In the genomic region with DNA sequence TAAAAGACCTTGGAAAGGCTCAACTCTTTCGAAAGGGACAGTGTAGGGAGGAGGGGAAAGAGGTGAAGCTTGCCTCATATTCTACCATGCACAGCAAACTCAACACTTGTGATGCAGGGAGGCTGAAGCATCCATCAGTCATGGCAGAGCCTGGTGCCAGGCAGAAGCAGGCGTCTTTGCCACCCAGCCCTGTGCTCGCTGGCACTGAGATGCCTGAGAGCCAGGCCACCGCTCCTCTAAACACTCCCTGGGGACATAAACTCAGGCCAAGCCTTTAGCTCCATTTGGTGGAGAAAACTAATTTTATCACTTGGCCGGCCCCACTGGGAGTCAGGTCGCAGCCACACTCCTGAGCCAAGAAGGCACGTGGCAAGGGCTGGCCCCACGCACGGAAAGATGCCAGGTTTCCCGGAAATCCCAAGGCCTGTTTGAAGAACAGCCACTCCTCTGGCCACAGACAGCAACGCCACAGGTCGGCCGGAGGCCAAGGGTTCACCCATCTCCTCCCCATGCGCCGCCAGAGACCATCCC, we compare ENCODE assay signal across 15 cellular contexts. TPM values are rescaled to one million over a fixed set of nuclear protein-coding genes. Genes with fewer than 3 reads are reported as not detected.
DNase-seq lines count a peak whose midpoint lies in the region; ATAC-seq and TF ChIP-seq lines count a peak whose summit lies in the region.
"Had no signal": no experiment of that assay in that cellular context is flagged by ENCODE, and none has a peak within 500 bp of the region (broad histone marks: within the 10 kb centered on the region; RNA-seq: fewer than 3 reads in every experiment).

No MANE protein-coding gene starts in this region.

- H3K4me1 ChIP-seq in adrenal gland (replicated peaks in 1 of 2) (peaks cover 0 to 26% of the 10 kb centered on the region in 2 donors), heart left ventricle (peaks cover 0 to 27% (median 15%) of the 10 kb centered on the region in 12 donors), muscle layer of colon (ENCODE audit: insufficient read depth, low read length) (peaks cover 27% of the 10 kb centered on the region), thyroid gland (peaks cover 0 to 9% of the 10 kb centered on the region in 2 donors)

- H3K36me3 ChIP-seq in adrenal gland (replicated peaks in 1 of 2) (no peaks in the 10 kb centered on the region), heart left ventricle (no peaks in the 10 kb centered on the region), muscle layer of colon (ENCODE audit: insufficient read depth, low read length) (no peaks in the 10 kb centered on the region), thyroid gland (no peaks in the 10 kb centered on the region)
- H3K36me3 ChIP-seq: cardiac muscle cell had no signal

- no peak overlapping the region for H3K4me3 ChIP-seq in adrenal gland
- H3K4me3 ChIP-seq in heart left ventricle: no peak overlapping the region
- no peak overlapping the region for H3K4me3 ChIP-seq in muscle layer of colon (ENCODE audit: low read depth in 1 of 2, low read length in 2 of 2)
- no peak overlapping the region for H3K4me3 ChIP-seq in thyroid gland (replicated peaks in 1 of 3)
- H3K4me3 ChIP-seq: cardiac muscle cell had no signal

- no peaks in the 10 kb centered on the region for H3K27me3 ChIP-seq in adrenal gland
- no peaks in the 10 kb centered on the region for H3K27me3 ChIP-seq in heart left ventricle
- H3K27me3 ChIP-seq in muscle layer of colon (ENCODE audit: control insufficient read depth in 1 of 2, insufficient read depth in 2 of 2, low read length in 2 of 2): no peaks in the 10 kb centered on the region
- no peaks in the 10 kb centered on the region for H3K27me3 ChIP-seq in thyroid gland
- H3K27me3 ChIP-seq: cardiac muscle cell had no signal

- TF ChIP-seq CTCF in adrenal gland (IDR thresholded peaks at IDR 0.05): no peak
- TF ChIP-seq CTCF in heart left ventricle (IDR thresholded peaks at IDR 0.05): no peak
- no peak for TF ChIP-seq CTCF in thyroid gland (IDR thresholded peaks at IDR 0.05)

- H3K27me3 Mint-ChIP-seq in activated CD4-positive, alpha-beta memory T cell treated with anti-CD3 and anti-CD28 coated beads, Interleukin-2, amount 10 ng/mL, durations not matched to agents 7 days and 5 days: no peaks in the 10 kb centered on the region
- H3K27me3 Mint-ChIP-seq: activated naive CD8-positive, alpha-beta T cell treated with anti-CD3 and anti-CD28 coated beads for 36 hours; naive thymus-derived CD8-positive, alpha-beta T cell had no signal

- intact Hi-C loops in adrenal gland (cut with DNase I) (no loop called here), heart left ventricle (cut with DNase I) (loop anchor here in 2 of 10 donors (5.0 to 10.0 kb wide), 2 partner anchors 83 to 105 kb away; no protein-coding TSS in a partner anchor), thyroid gland (cut with DNase I) (loop anchor here (10.0 kb wide), 1 partner anchor 105 kb away; no protein-coding TSS in a partner anchor)

- peaks cover 7% of the 10 kb centered on the region for H3K4me1 Mint-ChIP-seq in activated CD4-positive, alpha-beta memory T cell treated with anti-CD3 and anti-CD28 coated beads, Interleukin-2, amount 10 ng/mL, durations not matched to agents 7 days and 5 days

- peaks cover 10% of the 10 kb centered on the region for H3K9me3 Mint-ChIP-seq in activated CD4-positive, alpha-beta memory T cell treated with anti-CD3 and anti-CD28 coated beads, Interleukin-2, amount 10 ng/mL, durations not matched to agents 7 days and 5 days
- H3K9me3 Mint-ChIP-seq in activated naive CD4-positive, alpha-beta T cell treated with anti-CD3 and anti-CD28 coated beads, Interleukin-2, amount 50 U/mL, for 72 hours: no peaks in the 10 kb centered on the region

- DNase-seq in adrenal gland (peak; percentile 35 to 91 (median 71)), heart left ventricle (peak in 3 of 5 donors; percentile 54 to 76 (median 62)), thyroid gland (peak; percentile 8 to 29), NCI-H1092 treated with DMSO at 0.1 percent for 48 hours (lab: John Stamatoyannopoulos, UW) (no peak), NCI-H1092 (lab: John Stamatoyannopoulos, UW) (no peak)
- DNase-seq in activated CD4-positive, alpha-beta memory T cell treated with anti-CD3 and anti-CD28 coated beads, Interleukin-2, amount 10 ng/mL, durations not matched to agents 7 days and 5 days: no peak
- no peak for DNase-seq in activated naive CD4-positive, alpha-beta T cell treated with anti-CD3 and anti-CD28 coated beads, Interleukin-2, amount 50 U/mL, for 72 hours (ENCODE audit: low spot score in 2 of 2)
- DNase-seq: activated CD4-positive, CD25-positive, alpha-beta regulatory T cell treated with anti-CD3 and anti-CD28 coated beads, Interleukin-2, amount 50 U/mL, for 72 hours; activated naive CD8-positive, alpha-beta T cell treated with anti-CD3 and anti-CD28 coated beads for 36 hours; GDM1; NCI-H1694 treated with DMSO at 0.1 percent for 48 hours; retina had no signal

- no peak overlapping the region for H3K9ac ChIP-seq in muscle layer of colon (ENCODE audit: low read length)

- H3K27ac ChIP-seq in adrenal gland: peak overlapping the region in 3 of 5 donors; percentile 7 to 86 (median 81)
- H3K27ac ChIP-seq in heart left ventricle: peak overlapping the region in 4 of 12 donors; percentile 3 to 89 (median 24)
- peak overlapping the region; percentile 74 for H3K27ac ChIP-seq in muscle layer of colon (ENCODE audit: low read depth, low read length)
- no peak overlapping the region for H3K27ac ChIP-seq in thyroid gland
- H3K27ac ChIP-seq: cardiac muscle cell had no signal

- no peak overlapping the region for H3K27ac Mint-ChIP-seq in activated CD4-positive, alpha-beta memory T cell treated with anti-CD3 and anti-CD28 coated beads, Interleukin-2, amount 10 ng/mL, durations not matched to agents 7 days and 5 days
- no peak overlapping the region for H3K27ac Mint-ChIP-seq in activated naive CD4-positive, alpha-beta T cell treated with anti-CD3 and anti-CD28 coated beads, Interleukin-2, amount 50 U/mL, for 72 hours
- H3K27ac Mint-ChIP-seq: activated naive CD8-positive, alpha-beta T cell treated with anti-CD3 and anti-CD28 coated beads for 36 hours had no signal

- ATAC-seq in heart left ventricle: peak; percentile 44 to 78 (median 59)
- ATAC-seq in activated naive CD4-positive, alpha-beta T cell treated with anti-CD3 and anti-CD28 coated beads, Interleukin-2, amount 50 U/mL, for 72 hours: no peak
- ATAC-seq: naive thymus-derived CD8-positive, alpha-beta T cell had no signal

- 60 to 76% (median 65%) methylated on average over 4 to 15 of the region's 15 CpGs for WGBS in adrenal gland, 4 donors
- WGBS in heart left ventricle, 4 donors: 48 to 57% (median 50%) methylated on average over 13 to 15 of the region's 15 CpGs
- WGBS in thyroid gland, 2 donors: 79 to 94% methylated on average over 8 to 15 of the region's 15 CpGs

- H3K4me3 Mint-ChIP-seq in activated CD4-positive, alpha-beta memory T cell treated with anti-CD3 and anti-CD28 coated beads, Interleukin-2, amount 10 ng/mL, durations not matched to agents 7 days and 5 days: no peak overlapping the region
- H3K4me3 Mint-ChIP-seq: activated naive CD8-positive, alpha-beta T cell treated with anti-CD3 and anti-CD28 coated beads for 36 hours; naive thymus-derived CD8-positive, alpha-beta T cell had no signal

- POLR2A ChIA-PET in activated CD4-positive, alpha-beta memory T cell treated with anti-CD3 and anti-CD28 coated beads, Interleukin-2, amount 10 ng/mL, durations not matched to agents 7 days and 5 days (lab: Charles Lee): no interaction called here

- H3K9me3 ChIP-seq in adrenal gland (replicated peaks in 1 of 3) (no peaks in the 10 kb centered on the region), heart left ventricle (peaks cover 0 to 5% (median 0%) of the 10 kb centered on the region in 12 donors), muscle layer of colon (ENCODE audit: low read length) (no peaks in the 10 kb centered on the region), thyroid gland (no peaks in the 10 kb centered on the region)

- H3K36me3 Mint-ChIP-seq in activated CD4-positive, alpha-beta memory T cell treated with anti-CD3 and anti-CD28 coated beads, Interleukin-2, amount 10 ng/mL, durations not matched to agents 7 days and 5 days (ENCODE audit: low read depth): peaks cover 13% of the 10 kb centered on the region
- peaks cover 12 to 22% of the 10 kb centered on the region in 2 donors for H3K36me3 Mint-ChIP-seq in activated naive CD4-positive, alpha-beta T cell treated with anti-CD3 and anti-CD28 coated beads, Interleukin-2, amount 50 U/mL, for 72 hours

- TF ChIP-seq POLR2A in adrenal gland (IDR thresholded peaks at IDR 0.05) (no peak), heart left ventricle (IDR thresholded peaks at IDR 0.05) (no peak), thyroid gland (IDR thresholded peaks at IDR 0.05) (no peak)

- CTCF ChIA-PET in activated CD4-positive, alpha-beta memory T cell treated with anti-CD3 and anti-CD28 coated beads, Interleukin-2, amount 10 ng/mL, durations not matched to agents 7 days and 5 days (lab: Charles Lee): no interaction called here

RNA-seq across cellular contexts. Expression of a gene that starts 30.7 kb away (rescaled TPM):
- total RNA-seq in adrenal gland: 10 to 100 TPM in 4 of 8 donors, 1 to 10 TPM in 4; 8.2 to 13.9 (median 9.8) TPM
- 1 to 10 TPM; 6.2 to 7.6 (median 7.4) TPM for polyA plus RNA-seq in adrenal gland
- 1 to 10 TPM; 2.1 to 8.6 (median 5.5) TPM for total RNA-seq in heart left ventricle
- polyA plus RNA-seq in heart left ventricle: 1 to 10 TPM; 1.9 to 4.8 TPM
- total RNA-seq in thyroid gland: 10 to 100 TPM in 3 of 4 donors, 1 to 10 TPM in 1; 9.8 to 14.6 (median 13.9) TPM
- 1 to 10 TPM; 5.0 to 5.6 TPM for total RNA-seq in activated CD4-positive, alpha-beta memory T cell treated with anti-CD3 and anti-CD28 coated beads, Interleukin-2, amount 10 ng/mL, durations not matched to agents 7 days and 5 days
- 1 to 10 TPM; 3.4 to 6.1 TPM for total RNA-seq in activated naive CD4-positive, alpha-beta T cell treated with anti-CD3 and anti-CD28 coated beads, Interleukin-2, amount 50 U/mL, for 72 hours

Comparison
In these comparisons a context has a peak if more than half of its experiments do, and no peak if none do; other contexts are left out.
1. DNase-seq: peak in adrenal gland (7 of 7), heart left ventricle (3 of 5) and thyroid gland (2 of 2); none in NCI-H1092 treated with DMSO at 0.1 percent for 48 hours (single experiment), activated CD4-positive, alpha-beta memory T cell treated with anti-CD3 and anti-CD28 coated beads, Interleukin-2, amount 10 ng/mL, durations not matched to agents 7 days and 5 days (single experiment), NCI-H1092 (single experiment) and activated naive CD4-positive, alpha-beta T cell treated with anti-CD3 and anti-CD28 coated beads, Interleukin-2, amount 50 U/mL, for 72 hours (0 of 2).
2. H3K27ac ChIP-seq: peak in adrenal gland (3 of 5) and muscle layer of colon (single experiment); none in thyroid gland (0 of 3).
3. ATAC-seq: peak in heart left ventricle (4 of 4); none in activated naive CD4-positive, alpha-beta T cell treated with anti-CD3 and anti-CD28 coated beads, Interleukin-2, amount 50 U/mL, for 72 hours (0 of 2).